In genomic region chr1:65029434-65029833, GRCh38 we compare ENCODE assay signal across 3 cellular contexts.
A peak's percentile ranks its signal among the peaks of the same experiment; 100 is the strongest.
DNase-seq lines count a peak whose midpoint lies in the region; ATAC-seq, FAIRE-seq and TF ChIP-seq lines count a peak whose summit lies in the region.
"Not testable (repeated sequence)": the region's sequence is repeated elsewhere in the genome, so short reads cannot be mapped to it uniquely, and the experiment has no call there.

No MANE protein-coding gene starts in this region.

- not testable (repeated sequence) for H3K27me3 ChIP-seq in K562 (ENCODE audit: control insufficient read depth in 2 of 2, insufficient read depth in 2 of 2, low read length in 2 of 2)

- not testable (repeated sequence) for DNase-seq in activated naive CD4-positive, alpha-beta T cell treated with anti-CD3 and anti-CD28 coated beads for 36 hours; K562 (ENCODE audit: extremely low read depth in 1 of 4, low spot score in 3 of 4)

- not testable (repeated sequence) for H3K9me1 ChIP-seq in K562 (ENCODE audit: control insufficient read depth, insufficient read depth, low read length)

- CTCF ChIA-PET in HEK293 (lab: Yijun Ruan, JAX); K562 (lab: Yijun Ruan, JAX; ENCODE audit: low intra/inter-chr PET ratio): not testable (repeated sequence)
- CTCF ChIA-PET in activated naive CD4-positive, alpha-beta T cell treated with anti-CD3 and anti-CD28 coated beads for 36 hours (lab: Charles Lee), result interaction anchor here (0.6 kb wide), 1 partner anchor 8 kb away, joined by 4 read pairs; no protein-coding TSS in a partner anchor

- H3K4me3 Mint-ChIP-seq in activated naive CD4-positive, alpha-beta T cell treated with anti-CD3 and anti-CD28 coated beads for 36 hours, result not testable (repeated sequence)

- H3K27ac ChIP-seq in HEK293 (ENCODE audit: extremely low read depth, low read depth, low read length); K562 (ENCODE audit: extremely low read depth, low read depth, low read length): not testable (repeated sequence)

- TF ChIP-seq EP300 in K562 (IDR thresholded peaks at IDR 0.05; ENCODE audit: low read length), result not testable (repeated sequence)

- in situ Hi-C loops in K562 (cut with MboI), result loop anchor here (25.0 kb wide), 1 partner anchor 767 kb away; no protein-coding TSS in a partner anchor

- H3K27ac Mint-ChIP-seq in activated naive CD4-positive, alpha-beta T cell treated with anti-CD3 and anti-CD28 coated beads for 36 hours, result peak overlapping the region; percentile 19

- not testable (repeated sequence) for H3K9me3 Mint-ChIP-seq in activated naive CD4-positive, alpha-beta T cell treated with anti-CD3 and anti-CD28 coated beads for 36 hours

- H3K9me3 ChIP-seq in HEK293 (ENCODE audit: control insufficient read depth, insufficient read depth, low read depth, low read length); K562 (replicated peaks; ENCODE audit: control insufficient read depth, insufficient read depth, low read depth, low read length): not testable (repeated sequence)

- not testable (repeated sequence) for H3K9ac ChIP-seq in K562 (ENCODE audit: insufficient read depth in 1 of 2, low read depth in 2 of 2, low read length in 2 of 2)

- not testable (repeated sequence) for H3K4me1 Mint-ChIP-seq in activated naive CD4-positive, alpha-beta T cell treated with anti-CD3 and anti-CD28 coated beads for 36 hours (ENCODE audit: low read depth)

- not testable (repeated sequence) for TF ChIP-seq CTCF in HEK293 (tag by site-specific recombination; IDR thresholded peaks at IDR 0.05); K562 (IDR thresholded peaks at IDR 0.05 in 2 of 3, conservative IDR thresholded peaks at IDR 0.05 in 1 of 3; ENCODE audit: insufficient read depth in 2 of 3, low read depth in 1 of 3, low read length in 3 of 3)

- not testable (repeated sequence) for H2AFZ ChIP-seq in K562 (ENCODE audit: low read depth, low read length)

- not testable (repeated sequence) for H3K79me2 ChIP-seq in K562 (ENCODE audit: control insufficient read depth, insufficient read depth, low read length)

- H4K20me1 ChIP-seq in K562 (replicated peaks; ENCODE audit: control insufficient read depth, insufficient read depth, low read length), result not testable (repeated sequence)

- not testable (repeated sequence) for H3K27me3 Mint-ChIP-seq in activated naive CD4-positive, alpha-beta T cell treated with anti-CD3 and anti-CD28 coated beads for 36 hours (ENCODE audit: low read depth)

- not testable (repeated sequence) for H3K36me3 ChIP-seq in HEK293 (ENCODE audit: control insufficient read depth in 2 of 2, insufficient read depth in 1 of 2, low read length in 2 of 2); K562 (ENCODE audit: control insufficient read depth, insufficient read depth, low read length)

- WGBS in K562 (ENCODE audit: insufficient coverage, low coverage, missing lambda C conversion rate), result 28% methylated on average over 3 of the region's 3 CpGs

- not testable (repeated sequence) for TF ChIP-seq POLR2A in K562 (conservative IDR thresholded peaks at IDR 0.05)

- FAIRE-seq in K562 (lab: Jason Lieb, UNC), result not testable (repeated sequence)

- H3K4me2 ChIP-seq in K562 (ENCODE audit: insufficient read depth, low read length), result not testable (repeated sequence)

- not testable (repeated sequence) for ATAC-seq in K562

- intact Hi-C loops in activated naive CD4-positive, alpha-beta T cell treated with anti-CD3 and anti-CD28 coated beads for 36 hours (cut with micrococcal nuclease); K562 (cut with micrococcal nuclease): not testable (repeated sequence)

- not testable (repeated sequence) for TF ChIP-seq RAD21 in K562 (CRISPR knock-in tag; conservative IDR thresholded peaks at IDR 0.05 in 1 of 2, IDR thresholded peaks at IDR 0.05 in 1 of 2)

- H3K4me3 ChIP-seq in HEK293 (ENCODE audit: low read depth, low read length); K562: not testable (repeated sequence)

- BruUV-seq in K562 (replicated peaks; lab: Mats Ljungman, UMichigan), result not testable (repeated sequence)

- not testable (repeated sequence) for H3K4me1 ChIP-seq in HEK293 (ENCODE audit: control insufficient read depth, insufficient read depth, low read length); K562 (replicated peaks in 1 of 2; ENCODE audit: control insufficient read depth in 2 of 2, insufficient read depth in 2 of 2, low read length in 2 of 2)

- not testable (repeated sequence) for H3K36me3 Mint-ChIP-seq in activated naive CD4-positive, alpha-beta T cell treated with anti-CD3 and anti-CD28 coated beads for 36 hours (ENCODE audit: low read depth)

- POLR2A ChIA-PET in HEK293 (lab: Yijun Ruan, JAX); K562 (lab: Yijun Ruan, JAX): not testable (repeated sequence)

TF ChIP-seq in HEK293, 187 proteins besides CTCF, POLR2A, EP300 and RAD21:
- TF ChIP-seq, protein P1, sequence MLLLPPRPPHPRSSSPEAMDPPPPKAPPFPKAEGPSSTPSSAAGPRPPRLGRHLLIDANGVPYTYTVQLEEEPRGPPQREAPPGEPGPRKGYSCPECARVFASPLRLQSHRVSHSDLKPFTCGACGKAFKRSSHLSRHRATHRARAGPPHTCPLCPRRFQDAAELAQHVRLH (tag by site-specific recombination; IDR thresholded peaks at IDR 0.05), result peak; percentile 51; the same call in 1 of the 2 replicates
- peak; percentile 91 for TF ChIP-seq ZNF146 (tag by site-specific recombination; IDR thresholded peaks at IDR 0.05)

TF ChIP-seq in K562, 482 proteins besides CTCF, POLR2A, EP300 and RAD21:
- TF ChIP-seq ZNF146 (CRISPR knock-in tag; IDR thresholded peaks at IDR 0.05; ENCODE audit: unreplicated experiment) (peak; percentile 79), BCOR (IDR thresholded peaks at IDR 0.05) (peak; percentile 47; the same call in 1 of the 2 replicates), RBM25 (IDR thresholded peaks at IDR 0.05; ENCODE audit: low read depth, low read length, severe bottlenecking) (peak; percentile 37), KDM1A (IDR thresholded peaks at IDR 0.05) (0 out of 4 replicates have a peak, but pooled peaks of 1 of the 2 experiments have one; percentile 37)
